ENCODE assay signal across 20 cellular contexts in genomic region chr15:80405970-80406369, GRCh38. TPM values are rescaled to one million over a fixed set of nuclear protein-coding genes. Genes with fewer than 3 reads are reported as not detected.
"Had no signal": no experiment of that assay in that cellular context is flagged by ENCODE, and none has a peak within 500 bp of the region (broad histone marks: within the 10 kb centered on the region; RNA-seq: fewer than 3 reads in every experiment).

No MANE protein-coding gene starts in this region.

- H3K4me3 Mint-ChIP-seq: dendritic cell treated with granulocyte-macrophage colony-stimulating factor and Interleukin-4, amounts not matched to agents 40 ng/mL and 50 ng/mL, for 4 days; stimulated activated effector memory CD8-positive, alpha-beta T cell treated with anti-CD3 and anti-CD28 coated beads, Interleukin-12 subunit alpha, Interleukin-12 subunit beta, amount 100 ng/mL, for 72 hours had no signal

- H3K9me3 ChIP-seq: ascending aorta, breast epithelium, pancreas, sigmoid colon, tibial nerve, vagina had no signal

- H3K27ac ChIP-seq: ascending aorta, breast epithelium, sigmoid colon, vagina had no signal

- H3K36me3 ChIP-seq: ascending aorta, breast epithelium, pancreas, sigmoid colon, tibial nerve, vagina had no signal

- H3K27me3 ChIP-seq: ascending aorta, breast epithelium, pancreas, sigmoid colon, vagina had no signal

- H3K4me1 ChIP-seq: breast epithelium, pancreas had no signal

- DNase-seq: activated CD4-positive, CD25-positive, alpha-beta regulatory T cell treated with anti-CD3 and anti-CD28 coated beads, Interleukin-2, amount 50 U/mL, for 72 hours; activated CD8-positive, alpha-beta memory T cell treated with anti-CD3 and anti-CD28 coated beads for 24 hours; activated CD8-positive, alpha-beta memory T cell treated with anti-CD3 and anti-CD28 coated beads, Interleukin-2, amount 50 U/mL, for 48 hours; activated effector memory CD4-positive, alpha-beta T cell treated with anti-CD3 and anti-CD28 coated beads, Interleukin-2, amount 50 U/mL, for 16 hours; activated naive CD4-positive, alpha-beta T cell treated with anti-CD3 and anti-CD28 coated beads, Interleukin-2, amount 50 U/mL, for 16 hours; activated T-cell treated with anti-CD3 and anti-CD28 coated beads, Interleukin-2, amount 50 U/mL, for 48 hours; foreskin fibroblast; islet precursor cell; pancreas; sigmoid colon; stimulated activated CD4-positive, alpha-beta T cell treated with anti-CD3 and anti-CD28 coated beads, Interleukin-4, amount 100 ng/mL, for 24 hours; T-helper 17 cell had no signal

- H3K4me3 ChIP-seq: ascending aorta, lung, tibial nerve had no signal

- H3K9me3 Mint-ChIP-seq: dendritic cell treated with granulocyte-macrophage colony-stimulating factor and Interleukin-4, amounts not matched to agents 40 ng/mL and 50 ng/mL, for 4 days; mesothelial cell of epicardium; stimulated activated effector memory CD8-positive, alpha-beta T cell treated with anti-CD3 and anti-CD28 coated beads, Interleukin-12 subunit alpha, Interleukin-12 subunit beta, amount 100 ng/mL, for 72 hours had no signal

- H3K4me1 Mint-ChIP-seq: stimulated activated effector memory CD8-positive, alpha-beta T cell treated with anti-CD3 and anti-CD28 coated beads, Interleukin-12 subunit alpha, Interleukin-12 subunit beta, amount 100 ng/mL, for 72 hours had no signal

- H3K36me3 Mint-ChIP-seq: stimulated activated effector memory CD8-positive, alpha-beta T cell treated with anti-CD3 and anti-CD28 coated beads, Interleukin-12 subunit alpha, Interleukin-12 subunit beta, amount 100 ng/mL, for 72 hours had no signal

- H3K27ac Mint-ChIP-seq: dendritic cell treated with granulocyte-macrophage colony-stimulating factor and Interleukin-4, amounts not matched to agents 40 ng/mL and 50 ng/mL, for 4 days; mesothelial cell of epicardium; stimulated activated effector memory CD8-positive, alpha-beta T cell treated with anti-CD3 and anti-CD28 coated beads, Interleukin-12 subunit alpha, Interleukin-12 subunit beta, amount 100 ng/mL, for 72 hours; T-helper 17 cell had no signal

- ATAC-seq: stimulated activated effector memory CD8-positive, alpha-beta T cell treated with anti-CD3 and anti-CD28 coated beads, Interleukin-12 subunit alpha, Interleukin-12 subunit beta, amount 100 ng/mL, for 72 hours; T-helper 17 cell had no signal

RNA-seq across cellular contexts. Expression of gene ARNT2, which starts 1.8 kb away (rescaled TPM):
- total RNA-seq: T-helper 17 cell had no signal
